In genomic region chr5:99004960-99005359, GRCh38 we compare ENCODE assay signal across 10 cellular contexts.
DNase-seq lines count a peak whose midpoint lies in the region; ATAC-seq, FAIRE-seq and TF ChIP-seq lines count a peak whose summit lies in the region.
"Had no signal": no experiment of that assay in that cellular context is flagged by ENCODE, and none has a peak within 500 bp of the region (broad histone marks: within the 10 kb centered on the region; RNA-seq: fewer than 3 reads in every experiment).

No MANE protein-coding gene starts in this region.

- H3K4me3 ChIP-seq in GM06990 (replicated peaks; ENCODE audit: low read depth, low read length) (no peak overlapping the region), lower lobe of right lung (no peak overlapping the region)

- H3K4me1 Mint-ChIP-seq in activated T-helper 17 cell treated with anti-CD3 and anti-CD28 coated beads, Interleukin-2, amount 50 U/mL, for 72 hours: peaks cover 9% of the 10 kb centered on the region

- TF ChIP-seq CTCF in GM06990 (IDR thresholded peaks at IDR 0.05; ENCODE audit: insufficient read depth, low read length, poor library complexity, severe bottlenecking) (no peak), lower lobe of right lung (IDR thresholded peaks at IDR 0.05) (no peak)

- no peak overlapping the region for H3K4me3 Mint-ChIP-seq in activated T-helper 17 cell treated with anti-CD3 and anti-CD28 coated beads, Interleukin-2, amount 50 U/mL, for 72 hours

- no peaks in the 10 kb centered on the region for H3K36me3 Mint-ChIP-seq in activated T-helper 17 cell treated with anti-CD3 and anti-CD28 coated beads, Interleukin-2, amount 50 U/mL, for 72 hours (ENCODE audit: low read depth)

- H3K27ac ChIP-seq in lower lobe of right lung: no peak overlapping the region

- ATAC-seq in HG02970 (IDR thresholded peaks at IDR 0.05; ENCODE audit: low FRiP score, unreplicated experiment) (peak; percentile 99), lower lobe of right lung (no peak)
- peak; percentile 100 for ATAC-seq in activated T-helper 17 cell treated with anti-CD3 and anti-CD28 coated beads, Interleukin-2, amount 50 U/mL, for 72 hours (replicated peaks)

- no peaks in the 10 kb centered on the region for H3K9me3 ChIP-seq in lower lobe of right lung

- H3K36me3 ChIP-seq in GM06990 (ENCODE audit: control insufficient read depth, insufficient read depth, low read length) (no peaks in the 10 kb centered on the region), lower lobe of right lung (no peaks in the 10 kb centered on the region)

- H3K4me1 ChIP-seq in lower lobe of right lung: no peaks in the 10 kb centered on the region

- H3K9me3 Mint-ChIP-seq in activated T-helper 17 cell treated with anti-CD3 and anti-CD28 coated beads, Interleukin-2, amount 50 U/mL, for 72 hours: no peaks in the 10 kb centered on the region

- DNase-seq in GM06990 (ENCODE audit: extremely low read depth, insufficient read length) (peak; percentile 69), GM19240 (ENCODE audit: insufficient read length, low spot score) (peak; percentile 38), RCC 7860 (ENCODE audit: low spot score) (no peak), NCI-H446 (lab: John Stamatoyannopoulos, UW) (no peak), lower lobe of right lung (no peak), retina (no peak)
- DNase-seq: DND-41, SHP77 had no signal

- no peak for FAIRE-seq in RCC 7860 (lab: Jason Lieb, UNC)

- no peaks in the 10 kb centered on the region for H3K27me3 ChIP-seq in GM06990 (replicated peaks; ENCODE audit: control insufficient read depth, insufficient read depth, low read length)
- H3K27me3 ChIP-seq in lower lobe of right lung (ENCODE audit: low read depth): no peaks in the 10 kb centered on the region

- intact Hi-C loops in lower lobe of right lung (cut with DNase I): no loop called here

- no peaks in the 10 kb centered on the region for H3K27me3 Mint-ChIP-seq in activated T-helper 17 cell treated with anti-CD3 and anti-CD28 coated beads, Interleukin-2, amount 50 U/mL, for 72 hours

- H3K27ac Mint-ChIP-seq in activated T-helper 17 cell treated with anti-CD3 and anti-CD28 coated beads, Interleukin-2, amount 50 U/mL, for 72 hours: no peak overlapping the region

Comparison
In these comparisons a context has a peak if more than half of its experiments do, and no peak if none do; other contexts are left out.
1. DNase-seq: peak in GM06990 (single experiment) and GM19240 (single experiment); none in RCC 7860 (single experiment), NCI-H446 (0 of 2), lower lobe of right lung (single experiment) and retina (single experiment).
2. ATAC-seq: peak in HG02970 (single experiment) and activated T-helper 17 cell treated with anti-CD3 and anti-CD28 coated beads, Interleukin-2, amount 50 U/mL, for 72 hours (single experiment); none in lower lobe of right lung (0 of 2).